ENCODE assay signal across 9 cellular contexts in genomic region chr20:52047811-52048302, GRCh38.
DNase-seq lines count a peak whose midpoint lies in the region; TF ChIP-seq lines count a peak whose summit lies in the region.
"Had no signal": no experiment of that assay in that cellular context is flagged by ENCODE, and none has a peak within 500 bp of the region (broad histone marks: within the 10 kb centered on the region; RNA-seq: fewer than 3 reads in every experiment).

No MANE protein-coding gene starts in this region.

- intact Hi-C loops in activated CD4-positive, alpha-beta memory T cell treated with anti-CD3 and anti-CD28 coated beads for 36 hours (cut with micrococcal nuclease), result loop anchor here (2.0 kb wide), 1 partner anchor 15 kb away; no protein-coding TSS in a partner anchor
- intact Hi-C loops in ovary (cut with DNase I), result no loop called here

- peaks cover 23% of the 10 kb centered on the region for H3K4me1 Mint-ChIP-seq in activated CD4-positive, alpha-beta memory T cell treated with anti-CD3 and anti-CD28 coated beads for 36 hours (ENCODE audit: low read depth)

- no peaks in the 10 kb centered on the region for H3K36me3 Mint-ChIP-seq in activated CD4-positive, alpha-beta memory T cell treated with anti-CD3 and anti-CD28 coated beads for 36 hours

- no peak for TF ChIP-seq EP300 in ovary (IDR thresholded peaks at IDR 0.05)

- CTCF ChIA-PET in activated CD4-positive, alpha-beta memory T cell treated with anti-CD3 and anti-CD28 coated beads for 36 hours (lab: Charles Lee), result interaction anchor here (1.0 to 1.2 kb wide), 2 partner anchors 13 to 16 kb away, joined by 3 read pairs; no protein-coding TSS in a partner anchor

- H3K4me3 ChIP-seq in fibroblast of mammary gland (ENCODE audit: control insufficient read depth, low read depth, low read length) (no peak overlapping the region), ovary (no peak overlapping the region)

- no peaks in the 10 kb centered on the region for H3K36me3 ChIP-seq in ovary

- H3K27me3 Mint-ChIP-seq in activated CD4-positive, alpha-beta memory T cell treated with anti-CD3 and anti-CD28 coated beads for 36 hours, result peaks cover 4% of the 10 kb centered on the region

- WGBS in ovary, 3 donors, result 74 to 76% (median 75%) methylated on average over 14 of the region's 14 CpGs

- peak; percentile 42 for DNase-seq in HT1080 (ENCODE audit: low read depth)
- peak; percentile 54 for DNase-seq in activated CD4-positive, alpha-beta memory T cell treated with anti-CD3 and anti-CD28 coated beads for 36 hours
- DNase-seq in fibroblast of mammary gland (ENCODE audit: low read depth), result peak; percentile 55
- DNase-seq in stimulated activated CD4-positive, alpha-beta T cell treated with anti-CD3 and anti-CD28 coated beads, TNF-alpha, amount 100 ng/mL, for 24 hours (ENCODE audit: low read depth in 3 of 3), result peak in 2 of 3 experiments; percentile 11 to 43
- DNase-seq in NCI-H526 treated with DMSO at 0.1 percent for 48 hours (lab: John Stamatoyannopoulos, UW), result no peak
- DNase-seq in amniotic stem cell (lab: John Stamatoyannopoulos, UW), result no peak
- DNase-seq in ovary, result no peak
- DNase-seq in DMS114 treated with DMSO at 0.1 percent for 48 hours (lab: John Stamatoyannopoulos, UW; ENCODE audit: unreplicated experiment), result no peak
- DNase-seq: NCI-H1436 treated with DMSO at 0.1 percent for 48 hours had no signal

- no peak for TF ChIP-seq CTCF in fibroblast of mammary gland (conservative IDR thresholded peaks at IDR 0.05; ENCODE audit: control insufficient read depth, insufficient read depth, low read depth, low read length)
- TF ChIP-seq CTCF in ovary (IDR thresholded peaks at IDR 0.05), result no peak

- POLR2A ChIA-PET in activated CD4-positive, alpha-beta memory T cell treated with anti-CD3 and anti-CD28 coated beads for 36 hours (lab: Charles Lee), result no interaction called here

- no peak overlapping the region for H3K27ac ChIP-seq in ovary

- TF ChIP-seq POLR2A in ovary (IDR thresholded peaks at IDR 0.05), result no peak

- no peaks in the 10 kb centered on the region for H3K4me1 ChIP-seq in ovary (ENCODE audit: insufficient read depth)

- H3K4me3 Mint-ChIP-seq in activated CD4-positive, alpha-beta memory T cell treated with anti-CD3 and anti-CD28 coated beads for 36 hours, result no peak overlapping the region

- no peaks in the 10 kb centered on the region for H3K9me3 Mint-ChIP-seq in activated CD4-positive, alpha-beta memory T cell treated with anti-CD3 and anti-CD28 coated beads for 36 hours

- H3K27ac Mint-ChIP-seq in activated CD4-positive, alpha-beta memory T cell treated with anti-CD3 and anti-CD28 coated beads for 36 hours, result no peak overlapping the region

- no peaks in the 10 kb centered on the region for H3K9me3 ChIP-seq in ovary

- H3K27me3 ChIP-seq in ovary, result no peaks in the 10 kb centered on the region

Comparison
In these comparisons a context has a peak if more than half of its experiments do, and no peak if none do; other contexts are left out.
1. DNase-seq: peak in HT1080 (single experiment), activated CD4-positive, alpha-beta memory T cell treated with anti-CD3 and anti-CD28 coated beads for 36 hours (single experiment), fibroblast of mammary gland (single experiment) and stimulated activated CD4-positive, alpha-beta T cell treated with anti-CD3 and anti-CD28 coated beads, TNF-alpha, amount 100 ng/mL, for 24 hours (2 of 3); none in NCI-H526 treated with DMSO at 0.1 percent for 48 hours (single experiment), amniotic stem cell (single experiment), ovary (0 of 5) and DMS114 treated with DMSO at 0.1 percent for 48 hours (single experiment).